In the genomic region with DNA sequence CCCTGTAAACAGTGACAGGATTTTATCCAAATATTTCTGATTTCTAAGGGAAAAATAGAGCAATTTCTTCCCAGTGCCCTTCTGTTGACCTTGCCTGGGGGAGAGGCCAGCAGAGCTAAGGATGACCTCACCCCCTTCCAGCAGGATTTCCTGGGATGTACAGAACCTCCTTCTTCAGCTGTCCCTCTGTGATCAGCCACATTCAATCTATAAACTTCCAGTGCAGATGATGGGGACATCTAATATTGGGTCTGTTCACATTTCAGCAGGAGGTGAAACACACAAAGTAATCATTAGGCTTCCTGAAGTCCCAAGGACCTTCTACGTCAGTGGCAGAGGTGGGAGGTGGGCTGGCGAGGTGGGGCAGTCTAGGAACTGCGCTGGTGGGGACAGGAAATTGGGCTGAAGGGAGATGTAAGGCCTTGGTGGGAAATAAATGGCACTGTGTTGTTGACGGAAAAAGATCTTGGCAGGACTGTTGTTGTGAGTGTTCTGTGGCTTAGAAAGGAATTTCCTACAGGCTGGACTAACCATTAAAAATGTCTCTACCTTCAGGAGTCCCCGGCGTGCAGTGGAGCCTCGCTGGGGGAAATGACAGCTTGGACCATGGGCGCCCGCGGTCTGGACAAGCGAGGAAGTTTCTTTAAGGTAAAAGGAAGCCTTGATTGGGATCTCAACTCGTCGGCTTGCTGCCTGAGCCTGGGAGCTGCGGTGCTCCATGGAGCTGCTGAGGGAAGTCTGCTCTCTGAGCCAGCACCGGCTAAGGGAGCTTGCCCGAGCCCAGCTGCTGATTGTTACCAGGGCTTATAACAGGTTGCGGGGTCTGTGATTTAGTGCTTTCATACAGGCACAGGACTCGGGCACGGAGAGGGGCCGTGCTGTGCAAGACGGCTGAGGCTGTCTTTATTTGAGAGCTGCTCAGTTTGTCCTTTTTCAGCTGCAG, we compare ENCODE assay signal across 2 cellular contexts.
TF ChIP-seq lines count a peak whose summit lies in the region.

No MANE protein-coding gene starts in this region.

TF ChIP-seq in IMR-90, 13 proteins besides CTCF, POLR2A, EP300 and RAD21:
- TF ChIP-seq, protein P1, sequence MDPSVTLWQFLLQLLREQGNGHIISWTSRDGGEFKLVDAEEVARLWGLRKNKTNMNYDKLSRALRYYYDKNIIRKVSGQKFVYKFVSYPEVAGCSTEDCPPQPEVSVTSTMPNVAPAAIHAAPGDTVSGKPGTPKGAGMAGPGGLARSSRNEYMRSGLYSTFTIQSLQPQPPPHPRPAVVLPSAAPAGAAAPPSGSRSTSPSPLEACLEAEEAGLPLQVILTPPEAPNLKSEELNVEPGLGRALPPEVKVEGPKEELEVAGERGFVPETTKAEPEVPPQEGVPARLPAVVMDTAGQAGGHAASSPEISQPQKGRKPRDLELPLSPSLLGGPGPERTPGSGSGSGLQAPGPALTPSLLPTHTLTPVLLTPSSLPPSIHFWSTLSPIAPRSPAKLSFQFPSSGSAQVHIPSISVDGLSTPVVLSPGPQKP (IDR thresholded peaks at IDR 0.05; ENCODE audit: borderline replicate concordance, low read depth, low read length): no peak
- TF ChIP-seq NFE2L2 (IDR thresholded peaks at IDR 0.05; ENCODE audit: low read depth, low read length) (no peak), BHLHE40 (IDR thresholded peaks at IDR 0.05; ENCODE audit: low read depth, low read length) (no peak), MXI1 (IDR thresholded peaks at IDR 0.05; ENCODE audit: borderline replicate concordance, low read depth, low read length) (peak; percentile 83; the same call in 1 of the 2 replicates)

TF ChIP-seq in HepG2, 621 proteins besides CTCF, POLR2A, EP300 and RAD21:
- 0 out of 2 replicates have a peak, but pooled peaks have one; percentile 25 for TF ChIP-seq ATF7 (IDR thresholded peaks at IDR 0.05)
- no peak for TF ChIP-seq ATF7 (CRISPR knock-in tag; IDR thresholded peaks at IDR 0.05)
- no peak for TF ChIP-seq ZNF713 (CRISPR knock-in tag; IDR thresholded peaks at IDR 0.05)
- TF ChIP-seq PRMT3 (CRISPR knock-in tag; IDR thresholded peaks at IDR 0.05; ENCODE audit: borderline replicate concordance, low read depth): no peak
- TF ChIP-seq, protein P2, sequence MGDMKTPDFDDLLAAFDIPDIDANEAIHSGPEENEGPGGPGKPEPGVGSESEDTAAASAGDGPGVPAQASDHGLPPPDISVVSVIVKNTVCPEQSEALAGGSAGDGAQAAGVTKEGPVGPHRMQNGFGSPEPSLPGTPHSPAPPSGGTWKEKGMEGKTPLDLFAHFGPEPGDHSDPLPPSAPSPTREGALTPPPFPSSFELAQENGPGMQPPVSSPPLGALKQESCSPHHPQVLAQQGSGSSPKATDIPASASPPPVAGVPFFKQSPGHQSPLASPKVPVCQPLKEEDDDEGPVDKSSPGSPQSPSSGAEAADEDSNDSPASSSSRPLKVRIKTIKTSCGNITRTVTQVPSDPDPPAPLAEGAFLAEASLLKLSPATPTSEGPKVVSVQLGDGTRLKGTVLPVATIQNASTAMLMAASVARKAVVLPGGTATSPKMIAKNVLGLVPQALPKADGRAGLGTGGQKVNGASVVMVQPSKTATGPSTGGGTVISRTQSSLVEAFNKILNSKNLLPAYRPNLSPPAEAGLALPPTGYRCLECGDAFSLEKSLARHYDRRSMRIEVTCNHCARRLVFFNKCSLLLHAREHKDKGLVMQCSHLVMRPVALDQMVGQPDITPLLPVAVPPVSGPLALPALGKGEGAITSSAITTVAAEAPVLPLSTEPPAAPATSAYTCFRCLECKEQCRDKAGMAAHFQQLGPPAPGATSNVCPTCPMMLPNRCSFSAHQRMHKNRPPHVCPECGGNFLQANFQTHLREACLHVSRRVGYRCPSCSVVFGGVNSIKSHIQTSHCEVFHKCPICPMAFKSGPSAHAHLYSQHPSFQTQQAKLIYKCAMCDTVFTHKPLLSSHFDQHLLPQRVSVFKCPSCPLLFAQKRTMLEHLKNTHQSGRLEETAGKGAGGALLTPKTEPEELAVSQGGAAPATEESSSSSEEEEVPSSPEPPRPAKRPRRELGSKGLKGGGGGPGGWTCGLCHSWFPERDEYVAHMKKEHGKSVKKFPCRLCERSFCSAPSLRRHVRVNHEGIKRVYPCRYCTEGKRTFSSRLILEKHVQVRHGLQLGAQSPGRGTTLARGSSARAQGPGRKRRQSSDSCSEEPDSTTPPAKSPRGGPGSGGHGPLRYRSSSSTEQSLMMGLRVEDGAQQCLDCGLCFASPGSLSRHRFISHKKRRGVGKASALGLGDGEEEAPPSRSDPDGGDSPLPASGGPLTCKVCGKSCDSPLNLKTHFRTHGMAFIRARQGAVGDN (CRISPR knock-in tag; IDR thresholded peaks at IDR 0.05): 0 out of 2 replicates have a peak, but pooled peaks have one; percentile 28
- no peak for TF ChIP-seq KLF15 (CRISPR knock-in tag; IDR thresholded peaks at IDR 0.05; ENCODE audit: borderline replicate concordance)
- peak; percentile 31; the same call in 1 of the 2 replicates for TF ChIP-seq ZNF501 (CRISPR knock-in tag; IDR thresholded peaks at IDR 0.05)
- TF ChIP-seq, protein P3, sequence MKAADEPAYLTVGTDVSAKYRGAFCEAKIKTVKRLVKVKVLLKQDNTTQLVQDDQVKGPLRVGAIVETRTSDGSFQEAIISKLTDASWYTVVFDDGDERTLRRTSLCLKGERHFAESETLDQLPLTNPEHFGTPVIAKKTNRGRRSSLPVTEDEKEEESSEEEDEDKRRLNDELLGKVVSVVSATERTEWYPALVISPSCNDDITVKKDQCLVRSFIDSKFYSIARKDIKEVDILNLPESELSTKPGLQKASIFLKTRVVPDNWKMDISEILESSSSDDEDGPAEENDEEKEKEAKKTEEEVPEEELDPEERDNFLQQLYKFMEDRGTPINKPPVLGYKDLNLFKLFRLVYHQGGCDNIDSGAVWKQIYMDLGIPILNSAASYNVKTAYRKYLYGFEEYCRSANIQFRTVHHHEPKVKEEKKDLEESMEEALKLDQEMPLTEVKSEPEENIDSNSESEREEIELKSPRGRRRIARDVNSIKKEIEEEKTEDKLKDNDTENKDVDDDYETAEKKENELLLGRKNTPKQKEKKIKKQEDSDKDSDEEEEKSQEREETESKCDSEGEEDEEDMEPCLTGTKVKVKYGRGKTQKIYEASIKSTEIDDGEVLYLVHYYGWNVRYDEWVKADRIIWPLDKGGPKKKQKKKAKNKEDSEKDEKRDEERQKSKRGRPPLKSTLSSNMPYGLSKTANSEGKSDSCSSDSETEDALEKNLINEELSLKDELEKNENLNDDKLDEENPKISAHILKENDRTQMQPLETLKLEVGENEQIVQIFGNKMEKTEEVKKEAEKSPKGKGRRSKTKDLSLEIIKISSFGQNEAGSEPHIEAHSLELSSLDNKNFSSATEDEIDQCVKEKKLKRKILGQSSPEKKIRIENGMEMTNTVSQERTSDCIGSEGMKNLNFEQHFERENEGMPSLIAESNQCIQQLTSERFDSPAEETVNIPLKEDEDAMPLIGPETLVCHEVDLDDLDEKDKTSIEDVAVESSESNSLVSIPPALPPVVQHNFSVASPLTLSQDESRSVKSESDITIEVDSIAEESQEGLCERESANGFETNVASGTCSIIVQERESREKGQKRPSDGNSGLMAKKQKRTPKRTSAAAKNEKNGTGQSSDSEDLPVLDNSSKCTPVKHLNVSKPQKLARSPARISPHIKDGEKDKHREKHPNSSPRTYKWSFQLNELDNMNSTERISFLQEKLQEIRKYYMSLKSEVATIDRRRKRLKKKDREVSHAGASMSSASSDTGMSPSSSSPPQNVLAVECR (CRISPR knock-in tag; IDR thresholded peaks at IDR 0.05; ENCODE audit: borderline replicate concordance): 0 out of 2 replicates have a peak, but pooled peaks have one; percentile 14
- TF ChIP-seq RARA (CRISPR knock-in tag; IDR thresholded peaks at IDR 0.05): peak; percentile 43
- no peak for TF ChIP-seq GPN1 (CRISPR knock-in tag; IDR thresholded peaks at IDR 0.05; ENCODE audit: borderline replicate concordance)
TF ChIP-seq in HepG2: peak in this region for 5.
